12 cellular contexts compared by ENCODE assay signal in genomic region chr2:134700730-134701129, GRCh38. TPM values are rescaled to one million over a fixed set of nuclear protein-coding genes. Genes with fewer than 3 reads are reported as not detected.
"Had no signal": no experiment of that assay in that cellular context is flagged by ENCODE, and none has a peak within 500 bp of the region (broad histone marks: within the 10 kb centered on the region; RNA-seq: fewer than 3 reads in every experiment).

No MANE protein-coding gene starts in this region.

- H3K4me3 Mint-ChIP-seq: GM23338, H9, HFFc6 had no signal

- DNase-seq: GM23248, GOT3, H7, H9, HCEC 1CT, HFFc6 had no signal

- FAIRE-seq: H1, H54 had no signal

- H3K4me1 ChIP-seq: HAP-1 had no signal

- H3K4me2 ChIP-seq: GM23338 had no signal

- H3K9me3 ChIP-seq: HAP-1 had no signal

- H3K36me3 ChIP-seq: HAP-1 had no signal

- H3K4me3 ChIP-seq: GM23248, GM23338, HAP-1 had no signal

- H3K27ac ChIP-seq: GM23248 had no signal

- H3K9me3 Mint-ChIP-seq: GM23338, H9, HFFc6 had no signal

- H3K27ac Mint-ChIP-seq: GM23338, H9, HFFc6 had no signal

- ATAC-seq: GM23338, HCT116 had no signal

RNA-seq across cellular contexts. Expression of gene TMEM163, which starts 18.1 kb away (rescaled TPM):
- total RNA-seq: GM23248, H4, HFFc6 had no signal
- polyA plus RNA-seq: GM23248 had no signal
